Comparison of ENCODE assay signal across 19 cellular contexts in the genomic region with DNA sequence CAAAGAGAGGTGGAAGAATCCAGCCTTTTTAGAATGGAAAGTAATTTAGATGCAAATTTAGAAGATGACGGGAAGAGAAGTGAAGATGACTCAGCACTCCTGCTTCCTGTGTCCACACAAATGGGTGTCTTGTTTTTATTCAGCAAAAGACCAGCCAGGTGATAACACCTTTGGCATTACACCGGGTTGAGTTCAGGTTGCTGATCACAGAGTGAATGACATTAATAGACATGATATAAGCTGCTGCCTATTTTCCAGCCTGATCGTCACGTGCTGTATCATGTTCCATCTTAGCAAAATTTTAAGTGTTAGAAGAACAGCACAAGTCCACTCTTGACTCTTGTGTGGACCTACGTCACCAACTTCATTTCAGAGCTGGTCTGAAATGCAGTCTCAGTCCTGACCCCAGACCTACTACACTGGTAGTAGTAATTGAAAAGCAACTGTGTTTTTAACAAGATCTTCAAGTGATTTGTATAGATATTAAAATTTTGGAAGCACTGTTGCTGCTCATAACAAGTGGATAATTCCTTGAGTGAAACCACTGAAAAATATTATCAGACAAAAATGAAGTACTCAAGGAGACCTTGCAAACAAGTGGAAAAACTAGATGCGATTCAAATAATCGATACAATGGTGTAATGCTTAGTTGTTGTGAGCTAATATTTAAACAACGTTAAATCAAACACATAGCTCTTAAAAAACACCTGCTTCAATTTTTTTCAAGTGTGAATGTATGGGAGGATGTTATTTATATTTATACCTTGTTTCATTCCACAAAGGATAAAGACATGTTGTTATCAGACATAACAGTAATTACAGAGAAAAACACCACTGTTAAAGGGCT.
DNase-seq lines count a peak whose midpoint lies in the region; ATAC-seq, FAIRE-seq and TF ChIP-seq lines count a peak whose summit lies in the region.
"Had no signal": no experiment of that assay in that cellular context is flagged by ENCODE, and none has a peak within 500 bp of the region (broad histone marks: within the 10 kb centered on the region; RNA-seq: fewer than 3 reads in every experiment).

No MANE protein-coding gene starts in this region.

- DNase-seq in Caki2 (ENCODE audit: low read depth), result peak; percentile 18
- peak; percentile 33 for DNase-seq in NCI-H1417 treated with DMSO at 0.1 percent for 48 hours (lab: John Stamatoyannopoulos, UW)
- peak; percentile 44 for DNase-seq in SW480 (ENCODE audit: low spot score)
- no peak for DNase-seq in keratinocyte (ENCODE audit: low read depth, low spot score)
- no peak for DNase-seq in NK-92 treated with Interleukin-12 subunit alpha and Interleukin-12 subunit beta, amount 100 ng/mL, for 24 hours (lab: John Stamatoyannopoulos, UW)
- no peak for DNase-seq in SK-N-SH
- DNase-seq: activated CD4-positive, CD25-positive, alpha-beta regulatory T cell; activated CD8-positive, alpha-beta memory T cell treated with anti-CD3 and anti-CD28 coated beads, Interleukin-2, amount 50 U/mL, for 48 hours; effector memory CD8-positive, alpha-beta T cell; islet precursor cell; KG1; NCI-H187 treated with DMSO at 0.1 percent for 48 hours; small intestine; T-helper 1 cell had no signal

- TF ChIP-seq CTCF in keratinocyte (optimal IDR thresholded peaks at IDR 0.05 in 1 of 3, IDR thresholded peaks at IDR 0.05 in 1 of 3, conservative IDR thresholded peaks at IDR 0.05 in 1 of 3; ENCODE audit: extremely low read depth in 1 of 3, insufficient read depth in 2 of 3, low read length in 3 of 3) (no peak), SK-N-SH (IDR thresholded peaks at IDR 0.05) (no peak)

- H3K4me1 ChIP-seq in keratinocyte (ENCODE audit: control insufficient read depth, extremely low read depth, insufficient read depth, low read length), result peaks cover 11% of the 10 kb centered on the region
- no peaks in the 10 kb centered on the region for H3K4me1 ChIP-seq in SK-N-SH (ENCODE audit: control insufficient read depth in 1 of 2, insufficient read depth in 2 of 2, low read depth in 1 of 2, low read length in 1 of 2)
- H3K4me1 ChIP-seq: gastroesophageal sphincter had no signal

- POLR2A ChIA-PET in SK-N-SH (lab: Yijun Ruan, JAX), result no interaction called here

- ATAC-seq in HG03139 (IDR thresholded peaks at IDR 0.05; ENCODE audit: unreplicated experiment) (no peak), GM18907 (IDR thresholded peaks at IDR 0.05; ENCODE audit: unreplicated experiment) (no peak)
- ATAC-seq: activated naive CD4-positive, alpha-beta T cell treated with anti-CD3 and anti-CD28 coated beads, Interleukin-2, amount 50 U/mL, for 72 hours; effector memory CD8-positive, alpha-beta T cell; gastroesophageal sphincter; Panc1 had no signal

- H3K4me2 ChIP-seq in keratinocyte (ENCODE audit: control insufficient read depth, extremely low read depth, insufficient read depth, low read depth, low read length), result peak overlapping the region; percentile 50
- no peak overlapping the region for H3K4me2 ChIP-seq in SK-N-SH

- WGBS in SK-N-SH (ENCODE audit: low lambda C conversion rate), result 84% methylated on average over 8 of the region's 8 CpGs

- no peak for TF ChIP-seq EP300 in SK-N-SH (IDR thresholded peaks at IDR 0.05; ENCODE audit: borderline replicate concordance in 1 of 2, low read depth in 1 of 2, low read length in 1 of 2)

- in situ Hi-C loops in Caki2 (cut with HindIII; ENCODE audit: low pct_unique_long_range_greater_than_20kb, low sequenced_read_pairs), result no loop called here

- FAIRE-seq in keratinocyte (lab: Jason Lieb, UNC), result peak; percentile 86
- FAIRE-seq: small intestine had no signal

- H2AFZ ChIP-seq in keratinocyte (ENCODE audit: control insufficient read depth, low read length) (peak overlapping the region; percentile 53), SK-N-SH (ENCODE audit: low read depth) (no peak overlapping the region)

- no peaks in the 10 kb centered on the region for H3K36me3 ChIP-seq in keratinocyte (ENCODE audit: control insufficient read depth in 2 of 2, extremely low read depth in 1 of 2, insufficient read depth in 2 of 2, low read length in 2 of 2)
- H3K36me3 ChIP-seq in SK-N-SH (replicated peaks in 1 of 2; ENCODE audit: control insufficient read depth in 1 of 2, insufficient read depth in 2 of 2, low read length in 1 of 2), result no peaks in the 10 kb centered on the region
- H3K36me3 ChIP-seq: gastroesophageal sphincter had no signal

- H3K9ac ChIP-seq in keratinocyte (ENCODE audit: control insufficient read depth, extremely low read depth, insufficient read depth, low read length) (no peak overlapping the region), SK-N-SH (no peak overlapping the region)

- H4K20me1 ChIP-seq in keratinocyte (ENCODE audit: control insufficient read depth, extremely low read depth, insufficient read depth, low read length) (no peaks in the 10 kb centered on the region), SK-N-SH (ENCODE audit: insufficient read depth) (no peaks in the 10 kb centered on the region)

- CTCF ChIA-PET in SK-N-SH (lab: Yijun Ruan, JAX), result interaction anchor here (1.2 kb wide), 2 partner anchors 9 to 421 kb away, joined by 3 to 4 read pairs; no protein-coding TSS in a partner anchor

- H3K27me3 ChIP-seq in keratinocyte (ENCODE audit: control insufficient read depth, extremely low read depth, insufficient read depth, low read length), result no peaks in the 10 kb centered on the region
- no peaks in the 10 kb centered on the region for H3K27me3 ChIP-seq in SK-N-SH (ENCODE audit: insufficient read depth)
- H3K27me3 ChIP-seq: gastroesophageal sphincter had no signal

- no peak for TF ChIP-seq RAD21 in SK-N-SH (IDR thresholded peaks at IDR 0.05; ENCODE audit: low read length)

- H3F3A ChIP-seq in SK-N-SH (replicated peaks; ENCODE audit: insufficient read depth), result no peaks in the 10 kb centered on the region

- H3K9me2 ChIP-seq in SK-N-SH, result no peaks in the 10 kb centered on the region

- dilution Hi-C loops in keratinocyte (cut with MboI; ENCODE audit: extremely low pct_ligation_motif_present, low sequenced_read_pairs), result no loop called here

- H3K9me3 ChIP-seq in keratinocyte (ENCODE audit: control insufficient read depth, low read depth, low read length), result no peaks in the 10 kb centered on the region
- no peaks in the 10 kb centered on the region for H3K9me3 ChIP-seq in SK-N-SH
- H3K9me3 ChIP-seq: gastroesophageal sphincter had no signal

- H3K9me1 ChIP-seq in keratinocyte (ENCODE audit: control insufficient read depth, extremely low read depth, insufficient read depth, low read length), result no peaks in the 10 kb centered on the region

- H3K79me2 ChIP-seq in keratinocyte (ENCODE audit: control insufficient read depth, insufficient read depth, low read length) (no peaks in the 10 kb centered on the region), SK-N-SH (ENCODE audit: insufficient read depth) (no peaks in the 10 kb centered on the region)

- H3K27ac ChIP-seq in keratinocyte (ENCODE audit: control insufficient read depth, insufficient read depth, low read length) (no peak overlapping the region), SK-N-SH (ENCODE audit: low read depth in 2 of 2, low read length in 1 of 2) (no peak overlapping the region)
- H3K27ac ChIP-seq: gastroesophageal sphincter had no signal

- H3K4me3 ChIP-seq in keratinocyte (ENCODE audit: control insufficient read depth in 2 of 3, extremely low read depth in 1 of 3, insufficient read depth in 2 of 3, low read depth in 1 of 3, low read length in 3 of 3), result peak overlapping the region in 1 of 3 experiments; percentile 7
- no peak overlapping the region for H3K4me3 ChIP-seq in SK-N-SH (ENCODE audit: low read depth in 2 of 2, low read length in 1 of 2)
- H3K4me3 ChIP-seq: gastroesophageal sphincter had no signal

TF ChIP-seq in SK-N-SH, 30 proteins besides CTCF, POLR2A, EP300 and RAD21 (continues in another document):
- TF ChIP-seq REST (IDR thresholded peaks at IDR 0.05; ENCODE audit: low read depth, low read length), result no peak
- TF ChIP-seq IRF3 (IDR thresholded peaks at IDR 0.05; ENCODE audit: low read depth, low read length), result no peak
- no peak for TF ChIP-seq RFX5 (IDR thresholded peaks at IDR 0.05; ENCODE audit: low read length)
- no peak for TF ChIP-seq RXRA (IDR thresholded peaks at IDR 0.05; ENCODE audit: borderline replicate concordance, low read depth)
- no peak for TF ChIP-seq JUND (IDR thresholded peaks at IDR 0.05)
- TF ChIP-seq TAF1 (IDR thresholded peaks at IDR 0.05; ENCODE audit: borderline replicate concordance, low read depth, low read length), result no peak
- TF ChIP-seq TEAD4 (IDR thresholded peaks at IDR 0.05; ENCODE audit: borderline replicate concordance, insufficient read depth), result no peak
- no peak for TF ChIP-seq GABPA (IDR thresholded peaks at IDR 0.05; ENCODE audit: low read depth)

Comparison
In these comparisons a context has a peak if more than half of its experiments do, and no peak if none do; other contexts are left out.
1. DNase-seq: peak in Caki2 (single experiment), NCI-H1417 treated with DMSO at 0.1 percent for 48 hours (single experiment) and SW480 (single experiment); none in keratinocyte (single experiment), NK-92 treated with Interleukin-12 subunit alpha and Interleukin-12 subunit beta, amount 100 ng/mL, for 24 hours (single experiment) and SK-N-SH (single experiment).